ENCODE assay signal across 7 cellular contexts in genomic region chr13:113758651-113759524, GRCh38. TPM values are rescaled to one million over a fixed set of nuclear protein-coding genes. Genes with fewer than 3 reads are reported as not detected.
DNase-seq lines count a peak whose midpoint lies in the region; ATAC-seq and TF ChIP-seq lines count a peak whose summit lies in the region.

Gene TMEM255B, plus strand, starts transcription at chr13:113759226. Its CDS starts 44 bp downstream, at chr13:113759270.

- TF ChIP-seq CTCF in activated CD8-positive, alpha-beta T cell treated with anti-CD3 and anti-CD28 coated beads for 36 hours (IDR thresholded peaks at IDR 0.05) = no peak
- no peak for TF ChIP-seq CTCF in lower leg skin (IDR thresholded peaks at IDR 0.05)

- peaks cover 15% of the 10 kb centered on the region for H3K4me1 Mint-ChIP-seq in activated CD8-positive, alpha-beta T cell treated with anti-CD3 and anti-CD28 coated beads for 36 hours (ENCODE audit: low read depth)

- no peaks in the 10 kb centered on the region for H3K9me3 Mint-ChIP-seq in activated CD8-positive, alpha-beta T cell treated with anti-CD3 and anti-CD28 coated beads for 36 hours

- POLR2A ChIA-PET in activated CD8-positive, alpha-beta T cell treated with anti-CD3 and anti-CD28 coated beads for 36 hours (lab: Charles Lee) = no interaction called here

- no peak for TF ChIP-seq POLR2A in lower leg skin (IDR thresholded peaks at IDR 0.05)

- H3K27ac Mint-ChIP-seq in activated CD8-positive, alpha-beta T cell treated with anti-CD3 and anti-CD28 coated beads for 36 hours = no peak within 1 kb of the TSS

- H3K4me3 ChIP-seq in lower leg skin (ENCODE audit: low read depth, poor library complexity, severe bottlenecking) = peak within 1 kb of the TSS; percentile 45

- H3K27me3 Mint-ChIP-seq in activated CD8-positive, alpha-beta T cell treated with anti-CD3 and anti-CD28 coated beads for 36 hours = peaks cover 44% of the 10 kb centered on the region

- H3K36me3 Mint-ChIP-seq in activated CD8-positive, alpha-beta T cell treated with anti-CD3 and anti-CD28 coated beads for 36 hours (ENCODE audit: low read depth) = no peaks in the 10 kb centered on the region

- WGBS in lower leg skin, 2 donors = 1% methylated on average over 67 to 80 of the region's 80 CpGs

- CTCF ChIA-PET in activated CD8-positive, alpha-beta T cell treated with anti-CD3 and anti-CD28 coated beads for 36 hours (lab: Charles Lee) = interaction anchor here (0.7 to 1.6 kb wide), 2 partner anchors 10 to 16 kb away, joined by 3 to 4 read pairs; no protein-coding TSS in a partner anchor

- peak; percentile 52 for ATAC-seq in GM18517 (IDR thresholded peaks at IDR 0.05; ENCODE audit: unreplicated experiment)
- ATAC-seq in HG03097 (IDR thresholded peaks at IDR 0.05; ENCODE audit: low FRiP score, unreplicated experiment) = peak; percentile 66
- ATAC-seq in activated CD8-positive, alpha-beta T cell treated with anti-CD3 and anti-CD28 coated beads for 36 hours = peak; percentile 93

- H3K4me3 Mint-ChIP-seq in activated CD8-positive, alpha-beta T cell treated with anti-CD3 and anti-CD28 coated beads for 36 hours = peak within 1 kb of the TSS; percentile 74

- intact Hi-C loops in activated CD8-positive, alpha-beta T cell treated with anti-CD3 and anti-CD28 coated beads for 36 hours (cut with micrococcal nuclease) = no loop called here
- intact Hi-C loops in lower leg skin (cut with DNase I; ENCODE audit: low total_unique reads) = no loop called here

- DNase-seq in NCI-H526 treated with DMSO at 0.1 percent for 48 hours (lab: John Stamatoyannopoulos, UW) = peak; percentile 73
- peak; percentile 72 for DNase-seq in activated CD8-positive, alpha-beta T cell treated with anti-CD3 and anti-CD28 coated beads for 36 hours
- DNase-seq in ecto neural progenitor cell (ENCODE audit: low spot score) = peak; percentile 91
- peak; percentile 82 to 97 for DNase-seq in lower leg skin (ENCODE audit: low spot score in 2 of 2)
- peak; percentile 66 to 79 for DNase-seq in stimulated activated CD4-positive, alpha-beta T cell treated with anti-CD3 and anti-CD28 coated beads, Interleukin-4, amount 100 ng/mL, for 4 hours

RNA-seq across cellular contexts. Expression of gene TMEM255B, which starts in this region (rescaled TPM):
- 1 to 10 TPM; 1.7 to 1.8 TPM for total RNA-seq in activated CD8-positive, alpha-beta T cell treated with anti-CD3 and anti-CD28 coated beads for 36 hours
- total RNA-seq in lower leg skin = 1 to 10 TPM; 2.0 to 4.8 (median 3.4) TPM

Comparison
In these comparisons a context has a peak if more than half of its experiments do, and no peak if none do; other contexts are left out.
1. Peak in every context shown above with its lines: DNase-seq, ATAC-seq and H3K4me3 ChIP-seq.